9 cellular contexts compared by ENCODE assay signal in genomic region chr10:92087750-92088395, GRCh38.
DNase-seq lines count a peak whose midpoint lies in the region; ATAC-seq and TF ChIP-seq lines count a peak whose summit lies in the region.
"Had no signal": no experiment of that assay in that cellular context is flagged by ENCODE, and none has a peak within 500 bp of the region (broad histone marks: within the 10 kb centered on the region; RNA-seq: fewer than 3 reads in every experiment).

No MANE protein-coding gene starts in this region.

- no peaks in the 10 kb centered on the region for H3K36me3 Mint-ChIP-seq in activated naive CD4-positive, alpha-beta T cell treated with anti-CD3 and anti-CD28 coated beads, Interleukin-2, amount 10 ng/mL, durations not matched to agents 7 days and 5 days
- H3K36me3 Mint-ChIP-seq in glutamatergic neuron (ENCODE audit: unreplicated experiment) = no peaks in the 10 kb centered on the region

- no peaks in the 10 kb centered on the region for H3K4me1 Mint-ChIP-seq in activated naive CD4-positive, alpha-beta T cell treated with anti-CD3 and anti-CD28 coated beads, Interleukin-2, amount 10 ng/mL, durations not matched to agents 7 days and 5 days
- no peaks in the 10 kb centered on the region for H3K4me1 Mint-ChIP-seq in glutamatergic neuron (ENCODE audit: low read depth, unreplicated experiment)

- no peak overlapping the region for H3K27ac Mint-ChIP-seq in activated naive CD4-positive, alpha-beta T cell treated with anti-CD3 and anti-CD28 coated beads, Interleukin-2, amount 10 ng/mL, durations not matched to agents 7 days and 5 days
- no peak overlapping the region for H3K27ac Mint-ChIP-seq in glutamatergic neuron (ENCODE audit: unreplicated experiment)

- H3K27me3 Mint-ChIP-seq in activated naive CD4-positive, alpha-beta T cell treated with anti-CD3 and anti-CD28 coated beads, Interleukin-2, amount 10 ng/mL, durations not matched to agents 7 days and 5 days = no peaks in the 10 kb centered on the region
- peaks cover 1% of the 10 kb centered on the region for H3K27me3 Mint-ChIP-seq in glutamatergic neuron (ENCODE audit: unreplicated experiment)

- 10 to 17% (median 13%) methylated on average over 7 of the region's 7 CpGs for WGBS in psoas muscle, 3 donors

- H3K27ac ChIP-seq in HEK293 (ENCODE audit: extremely low read depth, low read depth, low read length) (no peak overlapping the region), SJCRH30 (no peak overlapping the region), psoas muscle (peak overlapping the region; percentile 42)
- H3K27ac ChIP-seq: neutrophil had no signal

- ATAC-seq in psoas muscle = peak; percentile 96 to 98 (median 97)

- no peak overlapping the region for H3K4me3 Mint-ChIP-seq in activated naive CD4-positive, alpha-beta T cell treated with anti-CD3 and anti-CD28 coated beads, Interleukin-2, amount 10 ng/mL, durations not matched to agents 7 days and 5 days
- no peak overlapping the region for H3K4me3 Mint-ChIP-seq in glutamatergic neuron (ENCODE audit: unreplicated experiment)

- H3K4me3 ChIP-seq in GM12864 (ENCODE audit: low read depth, low read length) (no peak overlapping the region), HEK293 (ENCODE audit: low read depth, low read length) (no peak overlapping the region), MG63 (no peak overlapping the region), SJCRH30 (no peak overlapping the region), psoas muscle (no peak overlapping the region)

- peak; percentile 77 for TF ChIP-seq CTCF in GM12864 (IDR thresholded peaks at IDR 0.05; ENCODE audit: low read depth, low read length, missing control alignments)
- TF ChIP-seq CTCF in HEK293 (tag by site-specific recombination; IDR thresholded peaks at IDR 0.05) = peak; percentile 94
- TF ChIP-seq CTCF in glutamatergic neuron (IDR thresholded peaks at IDR 0.05; ENCODE audit: partially characterized antibody, unreplicated experiment) = peak; percentile 64
- TF ChIP-seq CTCF in psoas muscle (IDR thresholded peaks at IDR 0.05) = peak; percentile 78

- H3K27me3 ChIP-seq in MG63 (no peaks in the 10 kb centered on the region), SJCRH30 (no peaks in the 10 kb centered on the region), psoas muscle (ENCODE audit: insufficient read depth in 3 of 3, low read length in 2 of 3) (no peaks in the 10 kb centered on the region)
- H3K27me3 ChIP-seq: neutrophil had no signal

- H3K9me3 Mint-ChIP-seq in activated naive CD4-positive, alpha-beta T cell treated with anti-CD3 and anti-CD28 coated beads, Interleukin-2, amount 10 ng/mL, durations not matched to agents 7 days and 5 days = no peaks in the 10 kb centered on the region
- no peaks in the 10 kb centered on the region for H3K9me3 Mint-ChIP-seq in glutamatergic neuron (ENCODE audit: unreplicated experiment)

- H3K4me1 ChIP-seq in HEK293 (ENCODE audit: control insufficient read depth, insufficient read depth, low read length) (no peaks in the 10 kb centered on the region), SJCRH30 (no peaks in the 10 kb centered on the region), psoas muscle (peaks cover 24% of the 10 kb centered on the region)

- POLR2A ChIA-PET in HEK293 (lab: Yijun Ruan, JAX) = interaction anchor here (0.5 to 0.7 kb wide), 3 partner anchors 156 to 300 kb away, joined by 3 to 7 read pairs (median 4); partner anchors contain the start of genes CPEB3 and MARCHF5

- H3K9me3 ChIP-seq in HEK293 (ENCODE audit: control insufficient read depth, insufficient read depth, low read depth, low read length) (no peaks in the 10 kb centered on the region), MG63 (no peaks in the 10 kb centered on the region), SJCRH30 (replicated peaks) (no peaks in the 10 kb centered on the region), psoas muscle (no peaks in the 10 kb centered on the region)
- H3K9me3 ChIP-seq: neutrophil had no signal

- DNase-seq in GM12864 (ENCODE audit: low read depth) (peak; percentile 75), MG63 (peak; percentile 62), SJCRH30 (peak; percentile 71 to 85), glutamatergic neuron (peak; percentile 64), psoas muscle (peak; percentile 39 to 70), cortex of kidney (lab: John Stamatoyannopoulos, UW) (no peak)
- peak; percentile 74 for DNase-seq in activated naive CD4-positive, alpha-beta T cell treated with anti-CD3 and anti-CD28 coated beads, Interleukin-2, amount 10 ng/mL, durations not matched to agents 7 days and 5 days

- CTCF ChIA-PET in HEK293 (lab: Yijun Ruan, JAX) = interaction anchor here (0.5 to 6.7 kb wide), 20 partner anchors 9 to 886 kb away, joined by 3 to 48 read pairs (median 4); partner anchors contain the start of genes CPEB3 and MARCHF5
- CTCF ChIA-PET in activated naive CD4-positive, alpha-beta T cell treated with anti-CD3 and anti-CD28 coated beads, Interleukin-2, amount 10 ng/mL, durations not matched to agents 7 days and 5 days (lab: Charles Lee) = interaction anchor here (0.9 to 4.5 kb wide), 5 partner anchors 9 to 347 kb away, joined by 3 to 44 read pairs (median 6); partner anchors contain the start of genes CPEB3 and MARCHF5

- intact Hi-C loops in psoas muscle (cut with DNase I) = loop anchor here (2.0 to 5.0 kb wide), 6 partner anchors 151 to 347 kb away; partner anchors contain the start of genes CPEB3 (in 2 of the 2) and MARCHF5 (in 2 of the 2)

- H3K36me3 ChIP-seq in HEK293 (ENCODE audit: control insufficient read depth in 2 of 2, insufficient read depth in 1 of 2, low read length in 2 of 2) (no peaks in the 10 kb centered on the region), MG63 (no peaks in the 10 kb centered on the region), SJCRH30 (no peaks in the 10 kb centered on the region), psoas muscle (ENCODE audit: insufficient read depth in 1 of 2, low read depth in 1 of 2) (no peaks in the 10 kb centered on the region)
- H3K36me3 ChIP-seq: neutrophil had no signal

TF ChIP-seq in HEK293, 187 proteins besides CTCF, POLR2A, EP300 and RAD21 (continues in another document):
- peak; percentile 70 for TF ChIP-seq ZNF510 (tag by site-specific recombination; IDR thresholded peaks at IDR 0.05; ENCODE audit: insufficient replicate concordance)
- peak; percentile 25; the same call in 1 of the 2 replicates for TF ChIP-seq ZIC2 (tag by site-specific recombination; IDR thresholded peaks at IDR 0.05)
- no peak for TF ChIP-seq ZNF707 (tag by site-specific recombination; IDR thresholded peaks at IDR 0.05)
- TF ChIP-seq TCF7L2 (IDR thresholded peaks at IDR 0.05; ENCODE audit: borderline replicate concordance, low read depth, low read length) = no peak
- TF ChIP-seq ZNF596 (tag by site-specific recombination; IDR thresholded peaks at IDR 0.05) = no peak
- TF ChIP-seq ZNF692 (tag by site-specific recombination; IDR thresholded peaks at IDR 0.05) = 0 out of 2 replicates have a peak, but pooled peaks have one; percentile 25
- TF ChIP-seq BCL11B (tag by site-specific recombination; IDR thresholded peaks at IDR 0.05; ENCODE audit: low read depth) = no peak
- TF ChIP-seq ZNF433 (tag by site-specific recombination; IDR thresholded peaks at IDR 0.05; ENCODE audit: low read depth) = no peak
- no peak for TF ChIP-seq ZNF610 (tag by site-specific recombination; IDR thresholded peaks at IDR 0.05; ENCODE audit: borderline replicate concordance)
- TF ChIP-seq ZBTB8A (tag by site-specific recombination; IDR thresholded peaks at IDR 0.05) = no peak
- TF ChIP-seq ZNF670 (tag by site-specific recombination; IDR thresholded peaks at IDR 0.05; ENCODE audit: low read depth) = no peak
- no peak for TF ChIP-seq SCRT1 (tag by site-specific recombination; IDR thresholded peaks at IDR 0.05; ENCODE audit: borderline replicate concordance)
- peak; percentile 63 for TF ChIP-seq PRDM1 (tag by site-specific recombination; IDR thresholded peaks at IDR 0.05)
- peak; percentile 75 for TF ChIP-seq ZNF366 (tag by site-specific recombination; conservative IDR thresholded peaks at IDR 0.05)
- TF ChIP-seq ZNF138 (tag by site-specific recombination; IDR thresholded peaks at IDR 0.05; ENCODE audit: borderline replicate concordance) = no peak
- peak; percentile 57; the same call in 1 of the 2 replicates for TF ChIP-seq ZNF24 (tag by site-specific recombination; IDR thresholded peaks at IDR 0.05)
- TF ChIP-seq ZNF785 (tag by site-specific recombination; IDR thresholded peaks at IDR 0.05) = no peak
- no peak for TF ChIP-seq ZNF639 (tag by site-specific recombination; IDR thresholded peaks at IDR 0.05)
- no peak for TF ChIP-seq ZNF404 (tag by site-specific recombination; IDR thresholded peaks at IDR 0.05)
- no peak for TF ChIP-seq ZNF514 (tag by site-specific recombination; IDR thresholded peaks at IDR 0.05)
- peak; percentile 83 for TF ChIP-seq ZBTB17 (tag by site-specific recombination; IDR thresholded peaks at IDR 0.05)
